1 cellular context compared by ENCODE assay signal in genomic region chr17:57016764-57017116, GRCh38.
TF ChIP-seq lines count a peak whose summit lies in the region.

No MANE protein-coding gene starts in this region.

TF ChIP-seq in K562, 482 proteins besides CTCF, POLR2A, EP300 and RAD21 (continued from another document):
- TF ChIP-seq MCM5 (IDR thresholded peaks at IDR 0.05; ENCODE audit: low read depth) (no peak), ATF3 (IDR thresholded peaks at IDR 0.05) (0 out of 2 replicates have a peak, but pooled peaks have one; percentile 25), ATF3 (CRISPR knock-in tag; conservative IDR thresholded peaks at IDR 0.05) (no peak), BRD4 (IDR thresholded peaks at IDR 0.05) (no peak)
TF ChIP-seq in K562: peak in this region for 2.
